Comparison of ENCODE assay signal across 9 cellular contexts in the genomic region with DNA sequence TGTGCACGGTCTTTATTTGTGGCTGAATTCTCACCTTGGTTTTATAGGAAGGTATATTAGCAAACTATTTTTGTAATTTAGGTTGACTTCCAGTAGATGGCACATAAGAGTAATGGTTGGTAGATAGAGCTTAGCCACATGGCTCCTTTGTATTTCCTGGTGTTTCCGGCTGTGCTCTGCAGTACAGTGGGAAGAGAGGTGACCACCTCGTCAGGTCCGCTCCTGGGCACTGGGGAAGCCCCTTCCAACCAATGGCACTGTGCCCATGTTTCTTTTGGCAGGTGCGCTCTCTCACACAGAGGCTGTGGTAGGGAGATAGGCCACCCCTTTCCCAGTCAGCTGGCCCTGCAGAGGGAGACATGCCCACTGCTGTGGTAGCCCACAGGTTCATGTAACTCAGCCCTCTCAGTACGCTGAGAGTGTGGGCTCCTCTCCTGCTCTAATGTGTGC.
DNase-seq lines count a peak whose midpoint lies in the region; ATAC-seq and TF ChIP-seq lines count a peak whose summit lies in the region.
"Had no signal": no experiment of that assay in that cellular context is flagged by ENCODE, and none has a peak within 500 bp of the region (broad histone marks: within the 10 kb centered on the region; RNA-seq: fewer than 3 reads in every experiment).

No MANE protein-coding gene starts in this region.

- no peak overlapping the region for H3K4me3 ChIP-seq in DOHH2 (ENCODE audit: low read length)
- no peak overlapping the region for H3K4me3 ChIP-seq in HEK293 (ENCODE audit: low read depth, low read length)
- H3K4me3 ChIP-seq in right lobe of liver: no peak overlapping the region

- no peaks in the 10 kb centered on the region for H3K9me2 ChIP-seq in DOHH2 (replicated peaks; ENCODE audit: control insufficient read depth, low read length)

- no peaks in the 10 kb centered on the region for H4K20me1 ChIP-seq in DOHH2 (ENCODE audit: control insufficient read depth, insufficient read depth, low read depth, low read length)

- peaks cover 2% of the 10 kb centered on the region; the same call in 1 of the 2 replicates for H3K27me3 ChIP-seq in DOHH2 (ENCODE audit: control insufficient read depth, low read length)
- H3K27me3 ChIP-seq in right lobe of liver: no peaks in the 10 kb centered on the region

- no peaks in the 10 kb centered on the region for H3K36me3 ChIP-seq in DOHH2 (ENCODE audit: control insufficient read depth, low read length)
- no peaks in the 10 kb centered on the region for H3K36me3 ChIP-seq in HEK293 (ENCODE audit: control insufficient read depth in 2 of 2, insufficient read depth in 1 of 2, low read length in 2 of 2)
- no peaks in the 10 kb centered on the region for H3K36me3 ChIP-seq in right lobe of liver

- H3K79me2 ChIP-seq in DOHH2 (ENCODE audit: control insufficient read depth, low read length): no peaks in the 10 kb centered on the region

- H3K9me3 ChIP-seq in DOHH2 (ENCODE audit: control insufficient read depth, insufficient read depth, low read length) (no peaks in the 10 kb centered on the region), HEK293 (ENCODE audit: control insufficient read depth, insufficient read depth, low read depth, low read length) (no peaks in the 10 kb centered on the region), right lobe of liver (no peaks in the 10 kb centered on the region)

- intact Hi-C loops in right lobe of liver (cut with DNase I): no loop called here

- DNase-seq in UCSD-AML1 (lab: John Stamatoyannopoulos, UW; ENCODE audit: unreplicated experiment): peak; percentile 48
- DNase-seq in right lobe of liver: no peak
- DNase-seq in SHP77 treated with DMSO at 0.1 percent for 48 hours (lab: John Stamatoyannopoulos, UW): no peak
- DNase-seq in AG20443 (ENCODE audit: low spot score): no peak
- no peak for DNase-seq in stimulated activated CD4-positive, alpha-beta T cell treated with anti-CD3 and anti-CD28 coated beads, Interleukin-2, amount 100 ng/mL, for 48 hours
- no peak for DNase-seq in GOT3 (lab: John Stamatoyannopoulos, UW)
- DNase-seq: substantia nigra had no signal

- H3K4me2 ChIP-seq in DOHH2 (ENCODE audit: low read length): no peak overlapping the region

- H3K4me1 ChIP-seq in DOHH2 (ENCODE audit: control insufficient read depth, low read length) (peaks cover 20% of the 10 kb centered on the region), HEK293 (ENCODE audit: control insufficient read depth, insufficient read depth, low read length) (no peaks in the 10 kb centered on the region), right lobe of liver (no peaks in the 10 kb centered on the region)

- peak; percentile 69 for TF ChIP-seq CTCF in DOHH2 (IDR thresholded peaks at IDR 0.05; ENCODE audit: low read depth, low read length, poor library complexity, severe bottlenecking)
- TF ChIP-seq CTCF in HEK293 (tag by site-specific recombination; IDR thresholded peaks at IDR 0.05): no peak
- peak in 3 of 4 donors; percentile 11 to 47 (median 43) for TF ChIP-seq CTCF in right lobe of liver (IDR thresholded peaks at IDR 0.05)

- H3K27ac ChIP-seq in DOHH2 (ENCODE audit: low read depth, low read length): no peak overlapping the region
- no peak overlapping the region for H3K27ac ChIP-seq in HEK293 (ENCODE audit: extremely low read depth, low read depth, low read length)
- no peak overlapping the region for H3K27ac ChIP-seq in right lobe of liver

- H3F3A ChIP-seq in DOHH2 (ENCODE audit: control insufficient read depth, insufficient read depth): no peaks in the 10 kb centered on the region

- CTCF ChIA-PET in HEK293 (lab: Yijun Ruan, JAX): interaction anchor here (1.0 to 1.5 kb wide), 3 partner anchors 21 to 121 kb away, joined by 3 to 4 read pairs (median 3); no protein-coding TSS in a partner anchor

- ATAC-seq in right lobe of liver: peak; percentile 72 to 95 (median 86)

- TF ChIP-seq POLR2A in right lobe of liver (IDR thresholded peaks at IDR 0.05): no peak

- POLR2A ChIA-PET in HEK293 (lab: Yijun Ruan, JAX): no interaction called here

- WGBS in right lobe of liver (ENCODE audit: insufficient coverage, low coverage, low lambda C conversion rate, missing lambda C conversion rate): 55% methylated on average over 1 of the region's 6 CpGs

TF ChIP-seq in HEK293, 187 proteins besides CTCF, POLR2A, EP300 and RAD21:
- TF ChIP-seq ZNF654 (tag by site-specific recombination; IDR thresholded peaks at IDR 0.05; ENCODE audit: low read depth) (peak; percentile 34), ZNF138 (tag by site-specific recombination; IDR thresholded peaks at IDR 0.05; ENCODE audit: borderline replicate concordance) (no peak)
